ENCODE assay signal across 19 cellular contexts in the genomic region with DNA sequence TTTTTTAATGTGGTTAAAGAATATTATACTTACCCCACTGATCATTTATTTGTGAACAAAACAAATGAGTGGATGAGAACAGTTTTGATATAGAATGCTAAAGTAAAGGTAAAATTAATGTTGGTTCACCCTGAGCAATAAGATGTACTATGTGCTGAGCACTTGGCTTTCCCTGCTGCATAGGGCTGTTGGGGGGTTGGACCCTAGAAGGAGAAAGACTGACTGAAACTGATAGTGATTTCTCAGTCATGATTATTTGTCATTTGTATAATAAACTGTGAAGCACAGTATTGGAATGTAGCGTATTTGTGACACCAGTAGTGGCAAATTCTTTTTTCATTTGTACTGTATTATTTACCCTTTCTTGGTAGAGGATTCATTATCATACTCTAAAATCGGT.
"Had no signal": no experiment of that assay in that cellular context is flagged by ENCODE, and none has a peak within 500 bp of the region (broad histone marks: within the 10 kb centered on the region; RNA-seq: fewer than 3 reads in every experiment).

No MANE protein-coding gene starts in this region.

- H3K4me1 Mint-ChIP-seq: neural crest cell had no signal

- ATAC-seq: left lobe of liver; naive thymus-derived CD4-positive, alpha-beta T cell had no signal

- H3K27ac ChIP-seq: colonic mucosa, right atrium auricular region, sigmoid colon, skin epidermis, stomach, thoracic aorta, transverse colon had no signal

- DNase-seq: colonic mucosa; dermis blood vessel endothelial cell; endodermal cell; foreskin melanocyte; head of caudate nucleus; hypothalamus; naive thymus-derived CD4-positive, alpha-beta T cell; sigmoid colon; stimulated activated CD4-positive, alpha-beta T cell treated with anti-CD3 and anti-CD28 coated beads, Interleukin-2, amount 100 ng/mL, for 24 hours; stimulated activated CD4-positive, alpha-beta T cell treated with anti-CD3 and anti-CD28 coated beads, Interleukin-4, amount 100 ng/mL, for 4 hours; stimulated activated naive CD4-positive, alpha-beta T cell; stomach; substantia nigra; transverse colon had no signal

- H3K9me3 Mint-ChIP-seq: endodermal cell; naive thymus-derived CD4-positive, alpha-beta T cell; neural crest cell had no signal

- H3K27me3 Mint-ChIP-seq: naive thymus-derived CD4-positive, alpha-beta T cell had no signal

- H3K4me3 Mint-ChIP-seq: endodermal cell; naive thymus-derived CD4-positive, alpha-beta T cell; neural crest cell had no signal

- H3K4me3 ChIP-seq: colonic mucosa, right atrium auricular region, sigmoid colon, skin epidermis, stomach, thoracic aorta, transverse colon had no signal

- H3K27ac Mint-ChIP-seq: endodermal cell; naive thymus-derived CD4-positive, alpha-beta T cell had no signal

- H3K27me3 ChIP-seq: colonic mucosa, right atrium auricular region, sigmoid colon, stomach, transverse colon had no signal
